8 cellular contexts compared by ENCODE assay signal in genomic region chr9:133347985-133348762, GRCh38. TPM values are rescaled to one million over a fixed set of nuclear protein-coding genes. Genes with fewer than 3 reads are reported as not detected.
DNase-seq lines count a peak whose midpoint lies in the region; ATAC-seq and TF ChIP-seq lines count a peak whose summit lies in the region.

Gene MED22 (minus strand): TSS chr9:133348131. CDS start chr9:133346662, 1,469 bp downstream.
Gene RPL7A (plus strand): TSS chr9:133348218. CDS start chr9:133348244, 26 bp downstream.

- peaks cover 20% of the 10 kb centered on the region for H3K36me3 ChIP-seq in colonic mucosa

- peak within 1 kb of the TSS; percentile 95 for H3K27ac Mint-ChIP-seq in activated CD4-positive, alpha-beta T cell treated with anti-CD3 and anti-CD28 coated beads, Interleukin-2, amount 10 ng/mL, durations not matched to agents 24 days and 14 days

- ATAC-seq in HG03460 (IDR thresholded peaks at IDR 0.05; ENCODE audit: unreplicated experiment): peak; percentile 66

- peak within 1 kb of the TSS; percentile 100 for H3K4me3 Mint-ChIP-seq in activated CD4-positive, alpha-beta T cell treated with anti-CD3 and anti-CD28 coated beads, Interleukin-2, amount 10 ng/mL, durations not matched to agents 24 days and 14 days

- H3K27me3 ChIP-seq in colonic mucosa: no peaks in the 10 kb centered on the region

- peaks cover 7% of the 10 kb centered on the region for H3K4me1 ChIP-seq in colonic mucosa

- peak within 1 kb of the TSS; percentile 66 for H3K27ac ChIP-seq in colonic mucosa

- H3K9ac ChIP-seq in colonic mucosa (ENCODE audit: low read depth in 2 of 2, low read length in 2 of 2): peak within 1 kb of the TSS; percentile 95

- intact Hi-C loops in activated CD4-positive, alpha-beta T cell treated with anti-CD3 and anti-CD28 coated beads, Interleukin-2, amount 10 ng/mL, durations not matched to agents 24 days and 14 days (cut with micrococcal nuclease): loop anchor here (1.0 kb wide), 4 partner anchors 8 to 28 kb away; partner anchors contain the start of genes STKLD1, SURF1, SURF2 and SURF4
- intact Hi-C loops in colonic mucosa (cut with DNase I): no loop called here

- no peaks in the 10 kb centered on the region for H3K9me3 ChIP-seq in colonic mucosa

- H3K36me3 Mint-ChIP-seq in activated CD4-positive, alpha-beta T cell treated with anti-CD3 and anti-CD28 coated beads, Interleukin-2, amount 10 ng/mL, durations not matched to agents 24 days and 14 days (ENCODE audit: low read depth): peaks cover 75% of the 10 kb centered on the region

- H3K4me1 Mint-ChIP-seq in activated CD4-positive, alpha-beta T cell treated with anti-CD3 and anti-CD28 coated beads, Interleukin-2, amount 10 ng/mL, durations not matched to agents 24 days and 14 days: peaks cover 39% of the 10 kb centered on the region

- no peak for TF ChIP-seq CTCF in colonic mucosa (IDR thresholded peaks at IDR 0.05)

- no peaks in the 10 kb centered on the region for H3K9me3 Mint-ChIP-seq in activated CD4-positive, alpha-beta T cell treated with anti-CD3 and anti-CD28 coated beads, Interleukin-2, amount 10 ng/mL, durations not matched to agents 24 days and 14 days

- TF ChIP-seq POLR2A in GM19099 (IDR thresholded peaks at IDR 0.05; ENCODE audit: extremely low read depth, insufficient read length, low read depth): peak; percentile 99

- peak within 1 kb of the TSS; percentile 71 for H3K4me3 ChIP-seq in colonic mucosa

- peaks cover 2% of the 10 kb centered on the region for H3K27me3 Mint-ChIP-seq in activated CD4-positive, alpha-beta T cell treated with anti-CD3 and anti-CD28 coated beads, Interleukin-2, amount 10 ng/mL, durations not matched to agents 24 days and 14 days

- DNase-seq in AG20443 (ENCODE audit: low spot score): peak; percentile 93
- peak; percentile 78 for DNase-seq in NCI-H526 treated with DMSO at 0.1 percent for 48 hours (lab: John Stamatoyannopoulos, UW)
- peak; percentile 97 for DNase-seq in activated CD4-positive, alpha-beta T cell treated with anti-CD3 and anti-CD28 coated beads, Interleukin-2, amount 10 ng/mL, durations not matched to agents 24 days and 14 days
- DNase-seq in colonic mucosa: peak; percentile 95
- DNase-seq in left kidney (ENCODE audit: low read depth, low spot score): peak; percentile 99
- peak; percentile 94 for DNase-seq in stimulated activated CD4-positive, alpha-beta T cell treated with anti-CD3 and anti-CD28 coated beads, Interleukin-1b, Interleukin-23, amount 100 ng/mL, for 48 hours

RNA-seq across cellular contexts. Expression of gene MED22, which starts in this region (rescaled TPM):
- 39.5 and 45.0 TPM in 2 replicates for total RNA-seq in activated CD4-positive, alpha-beta T cell treated with anti-CD3 and anti-CD28 coated beads, Interleukin-2, amount 10 ng/mL, durations not matched to agents 24 days and 14 days
- total RNA-seq in colonic mucosa: 10 to 100 TPM; 16.5 to 21.3 TPM

RNA-seq across cellular contexts. Expression of gene RPL7A, which starts in this region (rescaled TPM):
- total RNA-seq in activated CD4-positive, alpha-beta T cell treated with anti-CD3 and anti-CD28 coated beads, Interleukin-2, amount 10 ng/mL, durations not matched to agents 24 days and 14 days: 2,650 and 2,658 TPM in 2 replicates
- total RNA-seq in colonic mucosa: 1,000 to 10,000 TPM; 1,628 to 2,136 TPM

Comparison
In these comparisons a context has a peak if more than half of its experiments do, and no peak if none do; other contexts are left out.
1. Peak in every context shown above with its lines: DNase-seq, ATAC-seq, H3K4me3 ChIP-seq and H3K27ac ChIP-seq.